In genomic region chr14:24160850-24161804, GRCh38 we compare ENCODE assay signal across 8 cellular contexts. TPM values are rescaled to one million over a fixed set of nuclear protein-coding genes. Genes with fewer than 3 reads are reported as not detected.
DNase-seq lines count a peak whose midpoint lies in the region; ATAC-seq and TF ChIP-seq lines count a peak whose summit lies in the region.

IRF9 (plus strand) TSS chr14:24161265; CDS start chr14:24162145, 880 bp downstream.

- DNase-seq in NCI-H526 (lab: John Stamatoyannopoulos, UW) (peak; percentile 73 to 93), coronary artery (ENCODE audit: low spot score) (peak; percentile 95), left colon (peak; percentile 96 to 99)
- peak; percentile 98 for DNase-seq in activated CD4-positive, alpha-beta T cell treated with anti-CD3 and anti-CD28 coated beads for 48 hours
- peak; percentile 97 for DNase-seq in stimulated activated CD4-positive, alpha-beta T cell treated with anti-CD3 and anti-CD28 coated beads, Interleukin-1b, Interleukin-23, amount 100 ng/mL, for 48 hours

- intact Hi-C loops in left colon (cut with DNase I, micrococcal nuclease), result no loop called here

- peak; percentile 83 for ATAC-seq in GM19324 (IDR thresholded peaks at IDR 0.05; ENCODE audit: low FRiP score, unreplicated experiment)
- ATAC-seq in HG03469 (IDR thresholded peaks at IDR 0.05; ENCODE audit: unreplicated experiment), result peak; percentile 66
- peak; percentile 94 for ATAC-seq in left colon

- peak; percentile 95 for TF ChIP-seq CTCF in C4-2B (conservative IDR thresholded peaks at IDR 0.05)
- TF ChIP-seq CTCF in coronary artery (IDR thresholded peaks at IDR 0.05), result peak; percentile 91

- peak within 1 kb of the TSS; percentile 23; the same call in 1 of the 2 replicates for H3K27ac ChIP-seq in C4-2B
- H3K27ac ChIP-seq in coronary artery, result peak within 1 kb of the TSS; percentile 88 to 97

- peak within 1 kb of the TSS; percentile 80 for H3K4me3 ChIP-seq in coronary artery

RNA-seq across cellular contexts. Expression of gene IRF9, which starts in this region (rescaled TPM):
- total RNA-seq in left colon, result 100 to 1,000 TPM in 1 of 2 donors, 10 to 100 TPM in 1; 53.7 to 105 TPM

Comparison
In these comparisons a context has a peak if more than half of its experiments do, and no peak if none do; other contexts are left out.
1. Peak in every context shown above with its lines: DNase-seq, ATAC-seq, H3K4me3 ChIP-seq and H3K27ac ChIP-seq.